ENCODE assay signal across 20 cellular contexts in genomic region chr21:25558123-25558522, GRCh38.
"Had no signal": no experiment of that assay in that cellular context is flagged by ENCODE, and none has a peak within 500 bp of the region (broad histone marks: within the 10 kb centered on the region; RNA-seq: fewer than 3 reads in every experiment).

No MANE protein-coding gene starts in this region.

- ATAC-seq: activated CD4-positive, CD25-positive, alpha-beta regulatory T cell treated with anti-CD3 and anti-CD28 coated beads, Interleukin-2, amount 50 U/mL, for 24 hours; activated CD8-positive, alpha-beta T cell treated with anti-CD3 and anti-CD28 coated beads for 36 hours; K562; PC-3 had no signal

- H3K27ac Mint-ChIP-seq: activated CD8-positive, alpha-beta T cell treated with anti-CD3 and anti-CD28 coated beads for 36 hours; activated naive CD8-positive, alpha-beta T cell treated with anti-CD3 and anti-CD28 coated beads, Interleukin-2, amount 10 ng/mL, durations not matched to agents 7 days and 5 days; activated T-helper 1 cell treated with anti-CD3 and anti-CD28 coated beads, Interleukin-12 subunit alpha, Interleukin-12 subunit beta, Interleukin-2, Interleukin-4 antibody, amounts not matched to agents 30 ng/mL and 10 ng/mL and 1 ng/mL, durations not matched to agents 14 hours and 24 hours and 36 hours; brain; T-helper 1 cell treated with Interleukin-12 subunit alpha and Interleukin-12 subunit beta and Interleukin-4 antibody, amounts not matched to agents 30 μg/mL and 1 μg/mL, for 36 hours had no signal

- H3K4me3 Mint-ChIP-seq: activated CD8-positive, alpha-beta T cell treated with anti-CD3 and anti-CD28 coated beads for 36 hours; activated naive CD8-positive, alpha-beta T cell treated with anti-CD3 and anti-CD28 coated beads, Interleukin-2, amount 10 ng/mL, durations not matched to agents 7 days and 5 days; activated T-helper 1 cell treated with anti-CD3 and anti-CD28 coated beads, Interleukin-12 subunit alpha, Interleukin-12 subunit beta, Interleukin-2, Interleukin-4 antibody, amounts not matched to agents 30 ng/mL and 10 ng/mL and 1 ng/mL, durations not matched to agents 14 hours and 24 hours and 36 hours; brain; T-helper 1 cell treated with Interleukin-12 subunit alpha and Interleukin-12 subunit beta and Interleukin-4 antibody, amounts not matched to agents 30 μg/mL and 1 μg/mL, for 36 hours had no signal

- H3K27me3 Mint-ChIP-seq: activated CD8-positive, alpha-beta T cell treated with anti-CD3 and anti-CD28 coated beads for 36 hours; activated naive CD8-positive, alpha-beta T cell treated with anti-CD3 and anti-CD28 coated beads, Interleukin-2, amount 10 ng/mL, durations not matched to agents 7 days and 5 days had no signal

- H3K4me1 Mint-ChIP-seq: brain had no signal

- DNase-seq: activated CD4-positive, alpha-beta T cell treated with anti-CD3 and anti-CD28 coated beads for 4 hours; activated CD8-positive, alpha-beta memory T cell treated with anti-CD3 and anti-CD28 coated beads, Interleukin-2, amount 50 U/mL, for 4 hours; activated CD8-positive, alpha-beta T cell treated with anti-CD3 and anti-CD28 coated beads for 36 hours; activated effector memory CD4-positive, alpha-beta T cell treated with Interleukin-2 at 50 U/mL for 16 hours; activated naive CD4-positive, alpha-beta T cell; activated naive CD8-positive, alpha-beta T cell treated with anti-CD3 and anti-CD28 coated beads, Interleukin-2, amount 10 ng/mL, durations not matched to agents 7 days and 5 days; amygdala; Kasumi-1; NCI-H1092; NCI-H1930; NCI-H345; NCI-H510A; NCI-H526 treated with DMSO at 0.1 percent for 48 hours; PC-3; SHP77 treated with DMSO at 0.1 percent for 48 hours had no signal
